Comparison of ENCODE assay signal across 1 cellular context in genomic region chr1:66559517-66559916, GRCh38.
TF ChIP-seq lines count a peak whose summit lies in the region.

No MANE protein-coding gene starts in this region.

TF ChIP-seq in SK-N-SH, 30 proteins besides CTCF, POLR2A, EP300 and RAD21 (continued from another document):
- TF ChIP-seq REST (IDR thresholded peaks at IDR 0.05; ENCODE audit: low read depth, low read length) (peak; percentile 58; the same call in 1 of the 2 replicates), SMC3 (IDR thresholded peaks at IDR 0.05; ENCODE audit: low read depth, low read length) (no peak), TAF1 (IDR thresholded peaks at IDR 0.05; ENCODE audit: borderline replicate concordance, low read depth, low read length) (no peak), POLR2AphosphoS5 (IDR thresholded peaks at IDR 0.05; ENCODE audit: low read depth, low read length) (no peak), TEAD4 (IDR thresholded peaks at IDR 0.05; ENCODE audit: borderline replicate concordance, insufficient read depth) (no peak), SIN3A (IDR thresholded peaks at IDR 0.05; ENCODE audit: borderline replicate concordance, low read depth, low read length) (no peak), MEF2A (IDR thresholded peaks at IDR 0.05; ENCODE audit: borderline replicate concordance, low read depth) (no peak), FOXM1 (IDR thresholded peaks at IDR 0.05; ENCODE audit: low read depth) (no peak), RFX5 (IDR thresholded peaks at IDR 0.05; ENCODE audit: low read length) (no peak), RXRA (IDR thresholded peaks at IDR 0.05; ENCODE audit: borderline replicate concordance, low read depth) (no peak), RCOR1 (IDR thresholded peaks at IDR 0.05; ENCODE audit: low read length) (peak; percentile 62; the same call in 1 of the 2 replicates)
- TF ChIP-seq, protein P1, sequence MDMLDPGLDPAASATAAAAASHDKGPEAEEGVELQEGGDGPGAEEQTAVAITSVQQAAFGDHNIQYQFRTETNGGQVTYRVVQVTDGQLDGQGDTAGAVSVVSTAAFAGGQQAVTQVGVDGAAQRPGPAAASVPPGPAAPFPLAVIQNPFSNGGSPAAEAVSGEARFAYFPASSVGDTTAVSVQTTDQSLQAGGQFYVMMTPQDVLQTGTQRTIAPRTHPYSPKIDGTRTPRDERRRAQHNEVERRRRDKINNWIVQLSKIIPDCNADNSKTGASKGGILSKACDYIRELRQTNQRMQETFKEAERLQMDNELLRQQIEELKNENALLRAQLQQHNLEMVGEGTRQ (IDR thresholded peaks at IDR 0.05; ENCODE audit: borderline replicate concordance, low read depth, low read length): no peak
TF ChIP-seq in SK-N-SH: peak in this region for 4.
